Comparison of ENCODE assay signal across 9 cellular contexts in genomic region chr20:32761417-32761830, GRCh38. TPM values are rescaled to one million over a fixed set of nuclear protein-coding genes. Genes with fewer than 3 reads are reported as not detected.
DNase-seq lines count a peak whose midpoint lies in the region; ATAC-seq, FAIRE-seq and TF ChIP-seq lines count a peak whose summit lies in the region.
"Had no signal": no experiment of that assay in that cellular context is flagged by ENCODE, and none has a peak within 500 bp of the region (broad histone marks: within the 10 kb centered on the region; RNA-seq: fewer than 3 reads in every experiment).

No MANE protein-coding gene starts in this region.

- no peak for FAIRE-seq in frontal cortex (lab: Jason Lieb, UNC)
- FAIRE-seq: GM19239 had no signal

- H3K4me1 Mint-ChIP-seq in WTC11 = peaks cover 46% of the 10 kb centered on the region
- H3K4me1 Mint-ChIP-seq in stimulated activated effector memory CD8-positive, alpha-beta T cell treated with anti-CD3 and anti-CD28 coated beads, Interleukin-12 subunit alpha, Interleukin-12 subunit beta, amount 100 ng/mL, for 72 hours = peaks cover 14% of the 10 kb centered on the region

- peak overlapping the region; percentile 43 for H3K27ac ChIP-seq in HEK293 (ENCODE audit: extremely low read depth, low read depth, low read length)

- CTCF ChIA-PET in HEK293 (lab: Yijun Ruan, JAX) = interaction anchor here (2.1 kb wide), 1 partner anchor 17 kb away, joined by 11 read pairs; no protein-coding TSS in a partner anchor
- CTCF ChIA-PET in WTC11 (lab: Charles Lee) = interaction anchor here (1.5 kb wide), 2 partner anchors 17 to 87 kb away, joined by 7 to 9 read pairs; partner anchors contain the start of gene C20orf203

- H3K27ac Mint-ChIP-seq in WTC11 = peak overlapping the region; percentile 73
- H3K27ac Mint-ChIP-seq in stimulated activated effector memory CD8-positive, alpha-beta T cell treated with anti-CD3 and anti-CD28 coated beads, Interleukin-12 subunit alpha, Interleukin-12 subunit beta, amount 100 ng/mL, for 72 hours = peak overlapping the region; percentile 78

- ATAC-seq in WTC11 (no peak), GM18511 (IDR thresholded peaks at IDR 0.05; ENCODE audit: unreplicated experiment) (no peak)
- ATAC-seq in stimulated activated effector memory CD8-positive, alpha-beta T cell treated with anti-CD3 and anti-CD28 coated beads, Interleukin-12 subunit alpha, Interleukin-12 subunit beta, amount 100 ng/mL, for 72 hours = no peak

- DNase-seq in WTC11 (ENCODE audit: low spot score) = no peak
- DNase-seq in stimulated activated effector memory CD8-positive, alpha-beta T cell treated with anti-CD3 and anti-CD28 coated beads, Interleukin-12 subunit alpha, Interleukin-12 subunit beta, amount 100 ng/mL, for 72 hours (ENCODE audit: low spot score in 2 of 2) = no peak
- no peak for DNase-seq in frontal cortex (ENCODE audit: low spot score in 2 of 2)
- DNase-seq in posterior cingulate gyrus = no peak
- DNase-seq in NCI-H1092 (lab: John Stamatoyannopoulos, UW) = no peak

- peak overlapping the region; percentile 76 for H3K4me3 Mint-ChIP-seq in WTC11
- H3K4me3 Mint-ChIP-seq in stimulated activated effector memory CD8-positive, alpha-beta T cell treated with anti-CD3 and anti-CD28 coated beads, Interleukin-12 subunit alpha, Interleukin-12 subunit beta, amount 100 ng/mL, for 72 hours = peak overlapping the region; percentile 82

- H3K36me3 Mint-ChIP-seq in WTC11 = peaks cover 29% of the 10 kb centered on the region
- no peaks in the 10 kb centered on the region for H3K36me3 Mint-ChIP-seq in stimulated activated effector memory CD8-positive, alpha-beta T cell treated with anti-CD3 and anti-CD28 coated beads, Interleukin-12 subunit alpha, Interleukin-12 subunit beta, amount 100 ng/mL, for 72 hours

- TF ChIP-seq CTCF in HEK293 (tag by site-specific recombination; IDR thresholded peaks at IDR 0.05) (no peak), WTC11 (IDR thresholded peaks at IDR 0.05) (no peak)

- intact Hi-C loops in posterior cingulate gyrus (cut with DNase I) = no loop called here

- H3K9me3 ChIP-seq in HEK293 (ENCODE audit: control insufficient read depth, insufficient read depth, low read depth, low read length) = no peaks in the 10 kb centered on the region
- H3K9me3 ChIP-seq in iPS-15b (ENCODE audit: control insufficient read depth, insufficient read depth, low read length) = no peaks in the 10 kb centered on the region

- H3K27me3 Mint-ChIP-seq in WTC11 (ENCODE audit: low read depth) = no peaks in the 10 kb centered on the region

- peak overlapping the region; percentile 77 for H3K4me3 ChIP-seq in HEK293 (ENCODE audit: low read depth, low read length)
- peak overlapping the region; percentile 65 for H3K4me3 ChIP-seq in iPS-15b (ENCODE audit: low read depth, low read length)

- H3K9me3 Mint-ChIP-seq in WTC11 = no peaks in the 10 kb centered on the region
- H3K9me3 Mint-ChIP-seq in stimulated activated effector memory CD8-positive, alpha-beta T cell treated with anti-CD3 and anti-CD28 coated beads, Interleukin-12 subunit alpha, Interleukin-12 subunit beta, amount 100 ng/mL, for 72 hours = no peaks in the 10 kb centered on the region

- H3K27me3 ChIP-seq in iPS-15b (ENCODE audit: control insufficient read depth, insufficient read depth, low read length) = no peaks in the 10 kb centered on the region

- H3K36me3 ChIP-seq in HEK293 (ENCODE audit: control insufficient read depth in 2 of 2, insufficient read depth in 1 of 2, low read length in 2 of 2) (no peaks in the 10 kb centered on the region; a peak in 1 of 3 replicates), iPS-15b (ENCODE audit: control insufficient read depth, insufficient read depth, low read length) (peaks cover 32% of the 10 kb centered on the region)

- peak overlapping the region; percentile 60 for H3K9ac ChIP-seq in iPS-15b (ENCODE audit: low read depth, low read length)

- POLR2A ChIA-PET in HEK293 (lab: Yijun Ruan, JAX) (no interaction called here), WTC11 (lab: Charles Lee) (interaction anchor here (1.0 to 2.1 kb wide), 2 partner anchors 18 to 82 kb away, joined by 3 to 9 read pairs; partner anchors contain the start of gene COMMD7)

- H3K4me1 ChIP-seq in HEK293 (ENCODE audit: control insufficient read depth, insufficient read depth, low read length) (no peaks in the 10 kb centered on the region), iPS-15b (ENCODE audit: control insufficient read depth, insufficient read depth, low read length) (peaks cover 11% of the 10 kb centered on the region)

TF ChIP-seq in HEK293, 187 proteins besides CTCF, POLR2A, EP300 and RAD21:
- TF ChIP-seq ZNF449 (tag by site-specific recombination; IDR thresholded peaks at IDR 0.05) = no peak
- no peak for TF ChIP-seq SP2 (tag by site-specific recombination; IDR thresholded peaks at IDR 0.05)
- TF ChIP-seq ZNF654 (tag by site-specific recombination; IDR thresholded peaks at IDR 0.05; ENCODE audit: low read depth) = no peak
- no peak for TF ChIP-seq ZNF555 (tag by site-specific recombination; conservative IDR thresholded peaks at IDR 0.05)
- TF ChIP-seq ZNF548 (tag by site-specific recombination; IDR thresholded peaks at IDR 0.05) = no peak
- peak; percentile 92 for TF ChIP-seq ZNF664 (tag by site-specific recombination; IDR thresholded peaks at IDR 0.05)

TF ChIP-seq in WTC11, 78 proteins besides CTCF, POLR2A, EP300 and RAD21 (continues in another document):
- TF ChIP-seq PRDM15 (CRISPR knock-in tag; IDR thresholded peaks at IDR 0.05) = no peak
- TF ChIP-seq NFE2L1 (CRISPR knock-in tag; IDR thresholded peaks at IDR 0.05) = no peak
- TF ChIP-seq HMGA2 (CRISPR knock-in tag; IDR thresholded peaks at IDR 0.05) = no peak
- TF ChIP-seq GABPB1 (CRISPR knock-in tag; IDR thresholded peaks at IDR 0.05) = 0 out of 2 replicates have a peak, but pooled peaks have one; percentile 16
- no peak for TF ChIP-seq ZNF671 (CRISPR knock-in tag; IDR thresholded peaks at IDR 0.05)
- no peak for TF ChIP-seq ZNF532 (CRISPR knock-in tag; IDR thresholded peaks at IDR 0.05; ENCODE audit: borderline replicate concordance)
- TF ChIP-seq KAT7 (CRISPR knock-in tag; IDR thresholded peaks at IDR 0.05; ENCODE audit: borderline replicate concordance) = no peak
- no peak for TF ChIP-seq CBFB (CRISPR knock-in tag; IDR thresholded peaks at IDR 0.05; ENCODE audit: low read depth)
- TF ChIP-seq NFYB (CRISPR knock-in tag; conservative IDR thresholded peaks at IDR 0.05; ENCODE audit: low read depth) = no peak
- no peak for TF ChIP-seq ZNF219 (CRISPR knock-in tag; IDR thresholded peaks at IDR 0.05; ENCODE audit: borderline replicate concordance)

RNA-seq across cellular contexts. Expression of gene DNMT3B, which starts 0.8 kb away (rescaled TPM):
- 638 to 682 TPM (median 641 TPM) in 3 replicates for total RNA-seq in WTC11 (2021)
- 6.5 TPM for total RNA-seq in frontal cortex

RNA-seq across cellular contexts. Expression of gene COMMD7, which starts 18.2 kb away (rescaled TPM):
- total RNA-seq in WTC11 (2021) (41.8 to 42.4 TPM (median 42.3 TPM) in 3 replicates), frontal cortex (23.2 TPM)

RNA-seq across cellular contexts. Expression of gene MAPRE1, which starts 58.3 kb away (rescaled TPM):
- 154 to 159 TPM (median 155 TPM) in 3 replicates for total RNA-seq in WTC11 (2021)
- total RNA-seq in frontal cortex = 103 TPM

Comparison
In these comparisons a context has a peak if more than half of its experiments do, and no peak if none do; other contexts are left out.
1. RNA of gene DNMT3B, which starts 0.8 kb away (total RNA-seq): 638 to 682 TPM in WTC11; 6.5 TPM in frontal cortex (single experiment); every median in the first group is over 10 times any median in the second.